1 cellular context compared by ENCODE assay signal in the genomic region with DNA sequence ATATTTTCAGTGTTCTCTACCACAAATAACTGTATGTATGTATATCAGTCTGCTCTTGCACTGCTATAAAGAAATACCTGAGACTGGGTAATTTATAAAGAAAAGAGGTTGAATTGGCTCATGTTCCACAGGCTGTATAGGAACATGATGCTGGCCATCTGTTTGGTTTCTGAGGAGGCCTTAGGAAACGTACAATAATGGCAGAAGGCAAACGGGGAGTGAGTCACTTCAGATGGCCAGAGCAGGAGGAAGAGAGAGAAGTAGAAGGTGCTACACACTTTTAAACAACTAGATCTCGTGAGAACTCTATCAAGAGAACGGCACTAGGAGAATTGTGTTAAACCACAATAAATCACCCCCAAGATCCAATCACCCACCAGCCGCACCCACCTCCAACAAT.
TF ChIP-seq lines count a peak whose summit lies in the region.

No MANE protein-coding gene starts in this region.

TF ChIP-seq in GM23338, 12 proteins besides CTCF, POLR2A, EP300 and RAD21 (continued from another document):
- TF ChIP-seq, protein P1, sequence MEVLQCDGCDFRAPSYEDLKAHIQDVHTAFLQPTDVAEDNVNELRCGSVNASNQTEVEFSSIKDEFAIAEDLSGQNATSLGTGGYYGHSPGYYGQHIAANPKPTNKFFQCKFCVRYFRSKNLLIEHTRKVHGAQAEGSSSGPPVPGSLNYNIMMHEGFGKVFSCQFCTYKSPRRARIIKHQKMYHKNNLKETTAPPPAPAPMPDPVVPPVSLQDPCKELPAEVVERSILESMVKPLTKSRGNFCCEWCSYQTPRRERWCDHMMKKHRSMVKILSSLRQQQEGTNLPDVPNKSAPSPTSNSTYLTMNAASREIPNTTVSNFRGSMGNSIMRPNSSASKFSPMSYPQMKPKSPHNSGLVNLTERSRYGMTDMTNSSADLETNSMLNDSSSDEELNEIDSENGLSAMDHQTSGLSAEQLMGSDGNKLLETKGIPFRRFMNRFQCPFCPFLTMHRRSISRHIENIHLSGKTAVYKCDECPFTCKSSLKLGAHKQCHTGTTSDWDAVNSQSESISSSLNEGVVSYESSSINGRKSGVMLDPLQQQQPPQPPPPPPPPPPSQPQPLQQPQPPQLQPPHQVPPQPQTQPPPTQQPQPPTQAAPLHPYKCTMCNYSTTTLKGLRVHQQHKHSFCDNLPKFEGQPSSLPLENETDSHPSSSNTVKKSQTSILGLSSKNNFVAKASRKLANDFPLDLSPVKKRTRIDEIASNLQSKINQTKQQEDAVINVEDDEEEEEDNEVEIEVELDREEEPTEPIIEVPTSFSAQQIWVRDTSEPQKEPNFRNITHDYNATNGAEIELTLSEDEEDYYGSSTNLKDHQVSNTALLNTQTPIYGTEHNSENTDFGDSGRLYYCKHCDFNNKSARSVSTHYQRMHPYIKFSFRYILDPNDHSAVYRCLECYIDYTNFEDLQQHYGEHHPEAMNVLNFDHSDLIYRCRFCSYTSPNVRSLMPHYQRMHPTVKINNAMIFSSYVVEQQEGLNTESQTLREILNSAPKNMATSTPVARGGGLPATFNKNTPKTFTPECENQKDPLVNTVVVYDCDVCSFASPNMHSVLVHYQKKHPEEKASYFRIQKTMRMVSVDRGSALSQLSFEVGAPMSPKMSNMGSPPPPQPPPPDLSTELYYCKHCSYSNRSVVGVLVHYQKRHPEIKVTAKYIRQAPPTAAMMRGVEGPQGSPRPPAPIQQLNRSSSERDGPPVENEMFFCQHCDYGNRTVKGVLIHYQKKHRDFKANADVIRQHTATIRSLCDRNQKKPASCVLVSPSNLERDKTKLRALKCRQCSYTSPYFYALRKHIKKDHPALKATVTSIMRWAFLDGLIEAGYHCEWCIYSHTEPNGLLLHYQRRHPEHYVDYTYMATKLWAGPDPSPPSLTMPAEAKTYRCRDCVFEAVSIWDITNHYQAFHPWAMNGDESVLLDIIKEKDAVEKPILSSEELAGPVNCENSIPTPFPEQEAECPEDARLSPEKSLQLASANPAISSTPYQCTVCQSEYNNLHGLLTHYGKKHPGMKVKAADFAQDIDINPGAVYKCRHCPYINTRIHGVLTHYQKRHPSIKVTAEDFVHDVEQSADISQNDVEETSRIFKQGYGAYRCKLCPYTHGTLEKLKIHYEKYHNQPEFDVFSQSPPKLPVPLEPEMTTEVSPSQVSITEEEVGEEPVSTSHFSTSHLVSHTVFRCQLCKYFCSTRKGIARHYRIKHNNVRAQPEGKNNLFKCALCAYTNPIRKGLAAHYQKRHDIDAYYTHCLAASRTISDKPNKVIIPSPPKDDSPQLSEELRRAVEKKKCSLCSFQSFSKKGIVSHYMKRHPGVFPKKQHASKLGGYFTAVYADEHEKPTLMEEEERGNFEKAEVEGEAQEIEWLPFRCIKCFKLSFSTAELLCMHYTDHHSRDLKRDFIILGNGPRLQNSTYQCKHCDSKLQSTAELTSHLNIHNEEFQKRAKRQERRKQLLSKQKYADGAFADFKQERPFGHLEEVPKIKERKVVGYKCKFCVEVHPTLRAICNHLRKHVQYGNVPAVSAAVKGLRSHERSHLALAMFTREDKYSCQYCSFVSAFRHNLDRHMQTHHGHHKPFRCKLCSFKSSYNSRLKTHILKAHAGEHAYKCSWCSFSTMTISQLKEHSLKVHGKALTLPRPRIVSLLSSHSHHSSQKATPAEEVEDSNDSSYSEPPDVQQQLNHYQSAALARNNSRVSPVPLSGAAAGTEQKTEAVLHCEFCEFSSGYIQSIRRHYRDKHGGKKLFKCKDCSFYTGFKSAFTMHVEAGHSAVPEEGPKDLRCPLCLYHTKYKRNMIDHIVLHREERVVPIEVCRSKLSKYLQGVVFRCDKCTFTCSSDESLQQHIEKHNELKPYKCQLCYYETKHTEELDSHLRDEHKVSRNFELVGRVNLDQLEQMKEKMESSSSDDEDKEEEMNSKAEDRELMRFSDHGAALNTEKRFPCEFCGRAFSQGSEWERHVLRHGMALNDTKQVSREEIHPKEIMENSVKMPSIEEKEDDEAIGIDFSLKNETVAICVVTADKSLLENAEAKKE (CRISPR knock-in tag; IDR thresholded peaks at IDR 0.05) = no peak
- TF ChIP-seq STAT1 (IDR thresholded peaks at IDR 0.05; ENCODE audit: unreplicated experiment) (no peak), ZNF331 (CRISPR knock-in tag; IDR thresholded peaks at IDR 0.05; ENCODE audit: low read depth) (no peak), POLR2AphosphoS5 (IDR thresholded peaks at IDR 0.05; ENCODE audit: low read depth) (no peak), NANOG (IDR thresholded peaks at IDR 0.05; ENCODE audit: borderline replicate concordance) (no peak), CREB1 (CRISPR knock-in tag; IDR thresholded peaks at IDR 0.05; ENCODE audit: low read depth) (no peak)
- TF ChIP-seq, protein P2, sequence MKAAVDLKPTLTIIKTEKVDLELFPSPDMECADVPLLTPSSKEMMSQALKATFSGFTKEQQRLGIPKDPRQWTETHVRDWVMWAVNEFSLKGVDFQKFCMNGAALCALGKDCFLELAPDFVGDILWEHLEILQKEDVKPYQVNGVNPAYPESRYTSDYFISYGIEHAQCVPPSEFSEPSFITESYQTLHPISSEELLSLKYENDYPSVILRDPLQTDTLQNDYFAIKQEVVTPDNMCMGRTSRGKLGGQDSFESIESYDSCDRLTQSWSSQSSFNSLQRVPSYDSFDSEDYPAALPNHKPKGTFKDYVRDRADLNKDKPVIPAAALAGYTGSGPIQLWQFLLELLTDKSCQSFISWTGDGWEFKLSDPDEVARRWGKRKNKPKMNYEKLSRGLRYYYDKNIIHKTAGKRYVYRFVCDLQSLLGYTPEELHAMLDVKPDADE (IDR thresholded peaks at IDR 0.05) = no peak
